Comparison of ENCODE assay signal across 30 cellular contexts in genomic region chr18:41436772-41437171, GRCh38.
"Had no signal": no experiment of that assay in that cellular context is flagged by ENCODE, and none has a peak within 500 bp of the region (broad histone marks: within the 10 kb centered on the region; RNA-seq: fewer than 3 reads in every experiment).

No MANE protein-coding gene starts in this region.

- H3K4me1 ChIP-seq: heart right ventricle, left lung, neural progenitor cell, parathyroid adenoma, psoas muscle, right atrium auricular region, suprapubic skin, tibial nerve had no signal

- H3K9me3 ChIP-seq: psoas muscle, suprapubic skin had no signal

- DNase-seq: activated CD4-positive, alpha-beta T cell treated with anti-CD3 and anti-CD28 coated beads for 48 hours; activated CD4-positive, alpha-beta T cell treated with anti-CD3 and anti-CD28 coated beads, Interleukin-2, amount 50 U/mL, for 48 hours; activated CD8-positive, alpha-beta memory T cell treated with anti-CD3 and anti-CD28 coated beads for 24 hours; activated effector memory CD4-positive, alpha-beta T cell treated with Interleukin-2 at 50 U/mL for 16 hours; activated naive CD4-positive, alpha-beta T cell treated with Interleukin-2 at 50 U/mL for 16 hours; anterior cingulate cortex; effector memory CD8-positive, alpha-beta T cell; foreskin fibroblast; heart right ventricle; kidney glomerular epithelial cell; left lung; mesendoderm; natural killer cell; occipital lobe; psoas muscle; stimulated activated CD4-positive, alpha-beta T cell treated with anti-CD3 and anti-CD28 coated beads, Interleukin-2, amount 100 ng/mL, for 24 hours; stimulated activated naive B cell treated with anti-CD40 and anti-IgM and Interleukin-4, amounts not matched to agents 10 μg/mL and 1 μg/mL and 100 μg/mL, for 72 hours; T-helper 9 cell; WERI-Rb-1 had no signal

- H3K4me3 ChIP-seq: cardiac muscle cell, coronary artery, heart right ventricle, left lung, lung, neural progenitor cell, psoas muscle, right atrium auricular region, smooth muscle cell, suprapubic skin, tibial nerve had no signal

- H3K27me3 Mint-ChIP-seq: activated naive CD8-positive, alpha-beta T cell; effector memory CD8-positive, alpha-beta T cell; stimulated activated naive B cell treated with anti-CD40 and anti-IgM and Interleukin-4, amounts not matched to agents 10 μg/mL and 1 μg/mL and 100 μg/mL, for 72 hours had no signal

- H3K36me3 Mint-ChIP-seq: activated naive CD8-positive, alpha-beta T cell; neural progenitor cell; stimulated activated naive B cell treated with anti-CD40 and anti-IgM and Interleukin-4, amounts not matched to agents 10 μg/mL and 1 μg/mL and 100 μg/mL, for 72 hours had no signal

- H3K27me3 ChIP-seq: cardiac muscle cell, heart right ventricle, left lung, neural progenitor cell, right atrium auricular region, suprapubic skin, tibial nerve had no signal

- H3K36me3 ChIP-seq: cardiac muscle cell, heart right ventricle, left lung, neural progenitor cell, right atrium auricular region, suprapubic skin, tibial nerve, WERI-Rb-1 had no signal

- H3K27ac Mint-ChIP-seq: activated naive CD8-positive, alpha-beta T cell; effector memory CD8-positive, alpha-beta T cell; natural killer cell; neural progenitor cell; stimulated activated naive B cell treated with anti-CD40 and anti-IgM and Interleukin-4, amounts not matched to agents 10 μg/mL and 1 μg/mL and 100 μg/mL, for 72 hours had no signal

- ATAC-seq: activated CD4-positive, CD25-positive, alpha-beta regulatory T cell treated with anti-CD3 and anti-CD28 coated beads, Interleukin-2, amount 50 U/mL, for 24 hours; effector memory CD8-positive, alpha-beta T cell; heart right ventricle; left lung; natural killer cell; psoas muscle; stimulated activated naive B cell treated with anti-CD40 and anti-IgM and Interleukin-4, amounts not matched to agents 10 μg/mL and 1 μg/mL and 100 μg/mL, for 72 hours had no signal

- H3K27ac ChIP-seq: cardiac muscle cell, coronary artery, heart right ventricle, left lung, neural progenitor cell, parathyroid adenoma, psoas muscle, right atrium auricular region, suprapubic skin, tibial nerve, WERI-Rb-1 had no signal

- H3K4me1 Mint-ChIP-seq: natural killer cell; neural progenitor cell; stimulated activated naive B cell treated with anti-CD40 and anti-IgM and Interleukin-4, amounts not matched to agents 10 μg/mL and 1 μg/mL and 100 μg/mL, for 72 hours had no signal

- H3K4me3 Mint-ChIP-seq: activated naive CD8-positive, alpha-beta T cell; effector memory CD8-positive, alpha-beta T cell; natural killer cell; neural progenitor cell; stimulated activated naive B cell treated with anti-CD40 and anti-IgM and Interleukin-4, amounts not matched to agents 10 μg/mL and 1 μg/mL and 100 μg/mL, for 72 hours had no signal
